In the genomic region with DNA sequence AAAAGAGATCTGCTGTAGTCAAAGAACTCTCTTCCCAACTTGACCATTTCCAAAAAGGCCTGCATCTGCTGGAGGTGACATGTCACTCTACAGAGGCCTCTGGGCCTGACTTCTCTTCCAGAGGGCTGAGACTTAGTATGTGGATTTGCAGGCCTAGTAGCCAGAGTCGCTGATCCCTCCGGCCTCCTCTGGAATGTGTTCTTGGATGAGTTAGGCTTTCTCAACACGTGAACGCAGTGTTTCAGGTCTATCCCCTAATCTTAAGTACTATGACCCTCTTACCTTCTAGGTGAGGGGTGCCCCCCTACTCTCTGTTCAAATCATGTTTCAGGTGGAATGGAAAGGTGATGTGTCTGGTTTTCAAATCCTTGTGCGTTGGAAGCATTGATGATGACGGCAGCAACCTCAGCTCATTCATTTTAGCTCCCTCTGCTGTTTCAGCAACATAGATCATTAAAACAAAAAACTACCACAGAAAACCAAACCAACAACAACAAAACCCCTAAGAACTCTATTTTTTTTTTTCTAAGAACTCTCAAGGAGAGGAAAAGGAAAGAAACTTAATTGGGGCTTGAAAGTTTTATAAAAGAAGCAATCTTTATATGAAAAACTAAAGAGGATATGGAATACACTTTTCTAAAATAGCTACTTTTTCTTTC, we compare ENCODE assay signal across 1 cellular context.
TF ChIP-seq lines count a peak whose summit lies in the region.

No MANE protein-coding gene starts in this region.

TF ChIP-seq in H1, 55 proteins besides CTCF, POLR2A, EP300 and RAD21:
- TF ChIP-seq, protein P1, sequence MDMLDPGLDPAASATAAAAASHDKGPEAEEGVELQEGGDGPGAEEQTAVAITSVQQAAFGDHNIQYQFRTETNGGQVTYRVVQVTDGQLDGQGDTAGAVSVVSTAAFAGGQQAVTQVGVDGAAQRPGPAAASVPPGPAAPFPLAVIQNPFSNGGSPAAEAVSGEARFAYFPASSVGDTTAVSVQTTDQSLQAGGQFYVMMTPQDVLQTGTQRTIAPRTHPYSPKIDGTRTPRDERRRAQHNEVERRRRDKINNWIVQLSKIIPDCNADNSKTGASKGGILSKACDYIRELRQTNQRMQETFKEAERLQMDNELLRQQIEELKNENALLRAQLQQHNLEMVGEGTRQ (IDR thresholded peaks at IDR 0.05; ENCODE audit: low read length), result no peak
- TF ChIP-seq ZNF274 (IDR thresholded peaks at IDR 0.05; ENCODE audit: borderline replicate concordance, extremely low read depth, low read length), result no peak
- TF ChIP-seq, protein P2, sequence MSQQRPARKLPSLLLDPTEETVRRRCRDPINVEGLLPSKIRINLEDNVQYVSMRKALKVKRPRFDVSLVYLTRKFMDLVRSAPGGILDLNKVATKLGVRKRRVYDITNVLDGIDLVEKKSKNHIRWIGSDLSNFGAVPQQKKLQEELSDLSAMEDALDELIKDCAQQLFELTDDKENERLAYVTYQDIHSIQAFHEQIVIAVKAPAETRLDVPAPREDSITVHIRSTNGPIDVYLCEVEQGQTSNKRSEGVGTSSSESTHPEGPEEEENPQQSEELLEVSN (IDR thresholded peaks at IDR 0.05), result no peak
- TF ChIP-seq RXRA (IDR thresholded peaks at IDR 0.05; ENCODE audit: insufficient read depth, low read depth, low read length), result no peak
- TF ChIP-seq SIRT6 (IDR thresholded peaks at IDR 0.05; ENCODE audit: low read length), result no peak
- TF ChIP-seq EZH2 (IDR thresholded peaks at IDR 0.05; ENCODE audit: low read depth, low read length, severe bottlenecking), result no peak
- TF ChIP-seq CTBP2 (IDR thresholded peaks at IDR 0.05; ENCODE audit: borderline replicate concordance, insufficient read depth, insufficient read length, low read length), result no peak
- no peak for TF ChIP-seq CBX5 (IDR thresholded peaks at IDR 0.05; ENCODE audit: low read depth, low read length)
- no peak for TF ChIP-seq ASH2L (IDR thresholded peaks at IDR 0.05; ENCODE audit: low read length)
- no peak for TF ChIP-seq GABPA (IDR thresholded peaks at IDR 0.05; ENCODE audit: borderline replicate concordance, insufficient read depth, low read length)
- no peak for TF ChIP-seq SP1 (IDR thresholded peaks at IDR 0.05; ENCODE audit: low read depth, low read length)
- no peak for TF ChIP-seq BRCA1 (IDR thresholded peaks at IDR 0.05; ENCODE audit: low read depth, low read length)
- no peak for TF ChIP-seq CEBPB (IDR thresholded peaks at IDR 0.05; ENCODE audit: low read depth, low read length)
- no peak for TF ChIP-seq BACH1 (IDR thresholded peaks at IDR 0.05; ENCODE audit: low read length)
- no peak for TF ChIP-seq PHF8 (conservative IDR thresholded peaks at IDR 0.05; ENCODE audit: low read depth, low read length)
TF ChIP-seq in H1: peak in this region for 0.
